Comparison of ENCODE assay signal across 12 cellular contexts in the genomic region with DNA sequence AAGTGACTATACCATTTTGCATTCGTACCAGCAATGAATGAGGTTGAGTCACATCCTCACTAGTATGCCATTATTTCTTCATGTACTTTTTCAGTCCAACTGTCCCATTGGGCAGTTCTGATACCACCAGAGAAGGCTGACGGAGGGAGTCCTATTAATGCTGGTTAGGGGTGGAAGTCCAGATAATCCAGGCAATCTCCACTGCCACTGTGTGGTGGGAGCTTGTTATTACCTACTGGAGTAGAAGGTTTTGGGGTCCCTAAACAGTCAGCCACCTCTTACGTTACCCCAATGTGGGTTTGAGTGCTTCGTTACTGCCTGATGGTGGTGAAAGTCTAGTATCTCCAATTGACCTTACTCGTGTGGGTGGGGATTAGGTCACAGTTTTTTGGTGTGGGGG.
DNase-seq lines count a peak whose midpoint lies in the region; ATAC-seq, FAIRE-seq and TF ChIP-seq lines count a peak whose summit lies in the region.
"Had no signal": no experiment of that assay in that cellular context is flagged by ENCODE, and none has a peak within 500 bp of the region (broad histone marks: within the 10 kb centered on the region; RNA-seq: fewer than 3 reads in every experiment).

No MANE protein-coding gene starts in this region.

- intact Hi-C loops in K562 (cut with micrococcal nuclease), result no loop called here

- TF ChIP-seq CTCF in K562 (IDR thresholded peaks at IDR 0.05 in 2 of 3, conservative IDR thresholded peaks at IDR 0.05 in 1 of 3; ENCODE audit: insufficient read depth in 2 of 3, low read depth in 1 of 3, low read length in 3 of 3), result peak in 1 of 3 experiments; percentile 13; a peak in 1 of 6 replicates
- TF ChIP-seq CTCF in neural crest cell (conservative IDR thresholded peaks at IDR 0.05), result peak; percentile 49
- no peak for TF ChIP-seq CTCF in HFFc6 (IDR thresholded peaks at IDR 0.05)

- H2AFZ ChIP-seq in Karpas-422 (ENCODE audit: low read length) (no peak overlapping the region), K562 (ENCODE audit: low read depth, low read length) (no peak overlapping the region)

- no TSS peak for BruUV-seq in K562 (replicated peaks; lab: Mats Ljungman, UMichigan)

- no peaks in the 10 kb centered on the region for H3K27me3 Mint-ChIP-seq in neural crest cell (ENCODE audit: low read depth)
- peaks cover 1% of the 10 kb centered on the region for H3K27me3 Mint-ChIP-seq in HFFc6 (ENCODE audit: insufficient read depth)
- H3K27me3 Mint-ChIP-seq: activated naive CD8-positive, alpha-beta T cell treated with anti-CD3 and anti-CD28 coated beads, Interleukin-2, amount 50 U/mL, for 24 hours had no signal

- TF ChIP-seq POLR2A in K562 (conservative IDR thresholded peaks at IDR 0.05), result no peak

- no peaks in the 10 kb centered on the region for H4K20me1 ChIP-seq in Karpas-422 (ENCODE audit: insufficient read depth, low read depth, low read length)
- no peaks in the 10 kb centered on the region for H4K20me1 ChIP-seq in K562 (replicated peaks; ENCODE audit: control insufficient read depth, insufficient read depth, low read length)

- no peaks in the 10 kb centered on the region for H3K9me2 ChIP-seq in Karpas-422 (replicated peaks; ENCODE audit: insufficient read depth, low read length)

- H3K4me2 ChIP-seq in Karpas-422 (ENCODE audit: low read depth, low read length, poor library complexity, severe bottlenecking) (no peak overlapping the region), K562 (ENCODE audit: insufficient read depth, low read length) (no peak overlapping the region)

- H3K27ac ChIP-seq in Karpas-422 (ENCODE audit: low read length), result no peak overlapping the region
- no peak overlapping the region for H3K27ac ChIP-seq in K562 (ENCODE audit: extremely low read depth, low read depth, low read length)
- H3K27ac ChIP-seq: lower lobe of right lung, prostate gland had no signal

- in situ Hi-C loops in K562 (cut with MboI), result no loop called here

- DNase-seq in ELR (ENCODE audit: low read depth) (peak; percentile 32), Karpas-422 (peak; percentile 44), K562 (ENCODE audit: extremely low read depth in 1 of 4, low spot score in 3 of 4) (peak in 3 of 4 experiments; percentile 5 to 9 (median 6)), neural crest cell (ENCODE audit: low read depth, low spot score) (no peak), HK-2 (ENCODE audit: unreplicated experiment) (no peak), NCI-H1436 (lab: John Stamatoyannopoulos, UW) (no peak), HFFc6 (no peak)
- DNase-seq: activated naive CD8-positive, alpha-beta T cell treated with anti-CD3 and anti-CD28 coated beads, Interleukin-2, amount 50 U/mL, for 24 hours; lower lobe of right lung; MM.1S; NK-92 treated with Interleukin-12 subunit alpha and Interleukin-12 subunit beta, amount 100 ng/mL, for 24 hours had no signal

- no peaks in the 10 kb centered on the region for H3K9me1 ChIP-seq in K562 (ENCODE audit: control insufficient read depth, insufficient read depth, low read length)

- WGBS in K562 (ENCODE audit: insufficient coverage, low coverage, missing lambda C conversion rate), result 0% methylated on average over 5 of the region's 5 CpGs

- no peaks in the 10 kb centered on the region for H3K36me3 ChIP-seq in Karpas-422 (ENCODE audit: insufficient read depth, low read length)
- H3K36me3 ChIP-seq in K562 (ENCODE audit: control insufficient read depth, insufficient read depth, low read length), result no peaks in the 10 kb centered on the region
- H3K36me3 ChIP-seq: lower lobe of right lung, prostate gland had no signal

- H3K9me3 ChIP-seq in Karpas-422 (ENCODE audit: low read length) (no peaks in the 10 kb centered on the region), K562 (replicated peaks; ENCODE audit: control insufficient read depth, insufficient read depth, low read depth, low read length) (no peaks in the 10 kb centered on the region)
- H3K9me3 ChIP-seq: lower lobe of right lung, prostate gland had no signal

- H3K9me3 Mint-ChIP-seq in neural crest cell (no peaks in the 10 kb centered on the region), HFFc6 (no peaks in the 10 kb centered on the region)
- H3K9me3 Mint-ChIP-seq: activated naive CD8-positive, alpha-beta T cell treated with anti-CD3 and anti-CD28 coated beads, Interleukin-2, amount 50 U/mL, for 24 hours had no signal

- no peak overlapping the region for H3K9ac ChIP-seq in Karpas-422 (ENCODE audit: low read length)
- no peak overlapping the region for H3K9ac ChIP-seq in K562 (ENCODE audit: insufficient read depth in 1 of 2, low read depth in 2 of 2, low read length in 2 of 2)

- TF ChIP-seq RAD21 in K562 (CRISPR knock-in tag; conservative IDR thresholded peaks at IDR 0.05 in 1 of 2, IDR thresholded peaks at IDR 0.05 in 1 of 2), result no peak; a peak in 1 of 4 replicates

- FAIRE-seq in K562 (lab: Jason Lieb, UNC), result no peak

- H3K4me3 Mint-ChIP-seq in neural crest cell (no peak overlapping the region), HFFc6 (no peak overlapping the region)
- H3K4me3 Mint-ChIP-seq: activated naive CD8-positive, alpha-beta T cell treated with anti-CD3 and anti-CD28 coated beads, Interleukin-2, amount 50 U/mL, for 24 hours had no signal

- ATAC-seq in K562, result no peak
- ATAC-seq: activated naive CD8-positive, alpha-beta T cell treated with anti-CD3 and anti-CD28 coated beads, Interleukin-2, amount 50 U/mL, for 24 hours; lower lobe of right lung had no signal

- H3K79me2 ChIP-seq in Karpas-422 (ENCODE audit: low read length) (no peaks in the 10 kb centered on the region), K562 (ENCODE audit: control insufficient read depth, insufficient read depth, low read length) (no peaks in the 10 kb centered on the region)

- H3K27me3 ChIP-seq in Karpas-422 (ENCODE audit: low read length) (no peaks in the 10 kb centered on the region), K562 (ENCODE audit: control insufficient read depth in 2 of 2, insufficient read depth in 2 of 2, low read length in 2 of 2) (no peaks in the 10 kb centered on the region)

- CTCF ChIA-PET in K562 (lab: Yijun Ruan, JAX; ENCODE audit: low intra/inter-chr PET ratio), result no interaction called here

- no peaks in the 10 kb centered on the region for H3K4me1 ChIP-seq in Karpas-422 (ENCODE audit: low read length)
- H3K4me1 ChIP-seq in K562 (replicated peaks in 1 of 2; ENCODE audit: control insufficient read depth in 2 of 2, insufficient read depth in 2 of 2, low read length in 2 of 2), result no peaks in the 10 kb centered on the region
- H3K4me1 ChIP-seq: lower lobe of right lung, prostate gland had no signal

- no peak for TF ChIP-seq EP300 in K562 (IDR thresholded peaks at IDR 0.05; ENCODE audit: low read length)

- POLR2A ChIA-PET in K562 (lab: Yijun Ruan, JAX), result no interaction called here

- no peaks in the 10 kb centered on the region for H3K4me1 Mint-ChIP-seq in neural crest cell
- no peaks in the 10 kb centered on the region for H3K4me1 Mint-ChIP-seq in HFFc6 (ENCODE audit: low read depth)
- H3K4me1 Mint-ChIP-seq: activated naive CD8-positive, alpha-beta T cell treated with anti-CD3 and anti-CD28 coated beads, Interleukin-2, amount 50 U/mL, for 24 hours had no signal

- H3K27ac Mint-ChIP-seq in neural crest cell (ENCODE audit: unreplicated experiment) (no peak overlapping the region), HFFc6 (no peak overlapping the region)
- H3K27ac Mint-ChIP-seq: activated naive CD8-positive, alpha-beta T cell treated with anti-CD3 and anti-CD28 coated beads, Interleukin-2, amount 50 U/mL, for 24 hours had no signal

- no peaks in the 10 kb centered on the region for H3K36me3 Mint-ChIP-seq in neural crest cell (ENCODE audit: low read depth)
- no peaks in the 10 kb centered on the region for H3K36me3 Mint-ChIP-seq in HFFc6 (ENCODE audit: low read depth)

- H3K4me3 ChIP-seq in Karpas-422 (ENCODE audit: low read length) (no peak overlapping the region), K562 (no peak overlapping the region)
- H3K4me3 ChIP-seq: lower lobe of right lung, prostate gland had no signal

TF ChIP-seq in K562, 482 proteins besides CTCF, POLR2A, EP300 and RAD21:
- TF ChIP-seq HDAC2 (IDR thresholded peaks at IDR 0.05) (no peak), ZNF583 (CRISPR knock-in tag; IDR thresholded peaks at IDR 0.05) (no peak), TAF1 (IDR thresholded peaks at IDR 0.05; ENCODE audit: control insufficient read depth, extremely low read depth, insufficient read depth, low read length, severe bottlenecking) (no peak), GABPB1 (CRISPR knock-in tag; IDR thresholded peaks at IDR 0.05) (no peak), POLR2B (IDR thresholded peaks at IDR 0.05; ENCODE audit: low read depth, partially characterized antibody) (no peak), NFE2L1 (tag; IDR thresholded peaks at IDR 0.05; ENCODE audit: borderline replicate concordance, low read depth) (no peak), SAP30 (IDR thresholded peaks at IDR 0.05; ENCODE audit: borderline replicate concordance, insufficient read depth, low read depth, low read length, poor library complexity, severe bottlenecking) (no peak), RFX7 (CRISPR knock-in tag; IDR thresholded peaks at IDR 0.05) (no peak), ETV1 (tag; conservative IDR thresholded peaks at IDR 0.05; ENCODE audit: low read depth) (no peak), MCM2 (IDR thresholded peaks at IDR 0.05; ENCODE audit: low read depth) (no peak)
- TF ChIP-seq, protein P1, sequence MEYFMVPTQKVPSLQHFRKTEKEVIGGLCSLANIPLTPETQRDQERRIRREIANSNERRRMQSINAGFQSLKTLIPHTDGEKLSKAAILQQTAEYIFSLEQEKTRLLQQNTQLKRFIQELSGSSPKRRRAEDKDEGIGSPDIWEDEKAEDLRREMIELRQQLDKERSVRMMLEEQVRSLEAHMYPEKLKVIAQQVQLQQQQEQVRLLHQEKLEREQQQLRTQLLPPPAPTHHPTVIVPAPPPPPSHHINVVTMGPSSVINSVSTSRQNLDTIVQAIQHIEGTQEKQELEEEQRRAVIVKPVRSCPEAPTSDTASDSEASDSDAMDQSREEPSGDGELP (CRISPR knock-in tag; IDR thresholded peaks at IDR 0.05; ENCODE audit: borderline replicate concordance), result no peak
- TF ChIP-seq, protein P2, sequence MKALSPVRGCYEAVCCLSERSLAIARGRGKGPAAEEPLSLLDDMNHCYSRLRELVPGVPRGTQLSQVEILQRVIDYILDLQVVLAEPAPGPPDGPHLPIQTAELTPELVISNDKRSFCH (CRISPR knock-in tag; IDR thresholded peaks at IDR 0.05), result no peak
- TF ChIP-seq, protein P2 (tag; IDR thresholded peaks at IDR 0.05), result no peak

Comparison
In these comparisons a context has a peak if more than half of its experiments do, and no peak if none do; other contexts are left out.
1. DNase-seq: peak in ELR (single experiment), Karpas-422 (single experiment) and K562 (3 of 4); none in neural crest cell (single experiment), HK-2 (single experiment), NCI-H1436 (single experiment) and HFFc6 (single experiment).